ENCODE assay signal across 8 cellular contexts in the genomic region with DNA sequence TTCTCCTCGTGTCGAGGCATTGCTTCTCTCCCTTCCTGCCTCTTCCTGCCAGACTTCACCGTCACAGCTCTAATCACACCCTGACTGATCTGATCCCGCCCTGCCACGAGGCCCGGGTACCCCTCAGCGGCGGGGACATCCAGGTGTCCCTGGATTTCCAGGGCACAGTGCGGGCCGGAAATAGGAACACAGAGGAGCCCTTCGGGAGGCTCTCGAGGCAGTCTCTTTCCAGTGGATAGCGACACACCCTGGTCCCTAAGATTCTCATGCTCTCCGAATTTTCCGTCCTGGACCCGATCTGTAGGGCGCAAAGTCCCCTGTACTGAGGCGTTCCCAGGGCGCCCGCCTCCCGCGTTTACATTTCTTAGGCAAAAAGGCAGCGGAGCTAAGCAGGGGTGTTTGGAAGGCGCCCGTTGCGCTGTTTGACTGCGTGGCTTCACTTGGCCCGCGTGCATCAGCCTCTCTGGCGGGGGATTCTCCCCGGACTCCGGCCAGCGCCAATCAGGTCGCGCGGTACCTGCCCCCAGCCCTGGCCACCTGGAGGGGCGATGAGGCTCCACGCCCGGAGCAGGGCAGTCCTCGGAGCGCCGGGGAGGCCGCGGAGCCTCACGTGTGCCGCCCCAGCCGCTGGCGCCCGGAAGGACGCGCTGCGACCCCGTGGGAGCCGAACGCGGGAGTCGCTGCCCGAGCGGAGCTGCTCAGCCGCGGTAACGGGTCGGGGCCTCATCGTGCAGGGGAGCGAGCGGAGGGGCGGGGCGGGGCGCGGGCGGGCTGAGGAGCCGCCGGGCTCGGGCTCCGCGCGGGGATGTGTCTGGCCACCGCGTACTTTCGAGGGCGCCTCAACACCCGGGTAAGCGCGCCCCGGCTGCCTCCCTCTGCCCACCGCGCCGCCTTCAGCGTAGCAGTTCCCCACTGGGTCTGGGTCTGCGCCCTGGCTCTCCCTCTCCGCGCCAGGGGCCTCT. TPM values are rescaled to one million over a fixed set of nuclear protein-coding genes. Genes with fewer than 3 reads are reported as not detected.
DNase-seq lines count a peak whose midpoint lies in the region; ATAC-seq and TF ChIP-seq lines count a peak whose summit lies in the region.

Gene FAM163A (plus strand): TSS at position 575 of the 962 bp plus-strand sequence. CDS start 69,807 bp downstream, outside the sequence.

- H3K27ac Mint-ChIP-seq in activated CD4-positive, alpha-beta memory T cell treated with anti-CD3 and anti-CD28 coated beads for 36 hours, result no peak within 1 kb of the TSS
- no peak within 1 kb of the TSS for H3K27ac Mint-ChIP-seq in activated CD4-positive, alpha-beta memory T cell treated with anti-CD3 and anti-CD28 coated beads, Interleukin-2, amount 10 ng/mL, durations not matched to agents 7 days and 5 days
- H3K27ac Mint-ChIP-seq in activated T-helper 17 cell treated with anti-CD3 and anti-CD28 coated beads, Interleukin-2, amount 50 U/mL, for 72 hours, result no peak within 1 kb of the TSS

- TF ChIP-seq CTCF in thoracic aorta (IDR thresholded peaks at IDR 0.05), result no peak

- intact Hi-C loops in activated CD4-positive, alpha-beta memory T cell treated with anti-CD3 and anti-CD28 coated beads for 36 hours (cut with micrococcal nuclease), result no loop called here

- no peaks in the 10 kb centered on the region for H3K36me3 Mint-ChIP-seq in activated CD4-positive, alpha-beta memory T cell treated with anti-CD3 and anti-CD28 coated beads for 36 hours
- no peaks in the 10 kb centered on the region for H3K36me3 Mint-ChIP-seq in activated CD4-positive, alpha-beta memory T cell treated with anti-CD3 and anti-CD28 coated beads, Interleukin-2, amount 10 ng/mL, durations not matched to agents 7 days and 5 days (ENCODE audit: low read depth)
- H3K36me3 Mint-ChIP-seq in activated T-helper 17 cell treated with anti-CD3 and anti-CD28 coated beads, Interleukin-2, amount 50 U/mL, for 72 hours (ENCODE audit: low read depth), result no peaks in the 10 kb centered on the region

- H3K4me1 ChIP-seq in thoracic aorta (ENCODE audit: control insufficient read depth in 1 of 2, low read depth in 2 of 2), result peaks cover 5 to 20% of the 10 kb centered on the region in 2 donors

- peak within 1 kb of the TSS; percentile 17 for H3K4me3 Mint-ChIP-seq in activated CD4-positive, alpha-beta memory T cell treated with anti-CD3 and anti-CD28 coated beads for 36 hours
- no peak within 1 kb of the TSS for H3K4me3 Mint-ChIP-seq in activated CD4-positive, alpha-beta memory T cell treated with anti-CD3 and anti-CD28 coated beads, Interleukin-2, amount 10 ng/mL, durations not matched to agents 7 days and 5 days
- H3K4me3 Mint-ChIP-seq in activated T-helper 17 cell treated with anti-CD3 and anti-CD28 coated beads, Interleukin-2, amount 50 U/mL, for 72 hours, result peak within 1 kb of the TSS; percentile 55

- POLR2A ChIA-PET in activated CD4-positive, alpha-beta memory T cell treated with anti-CD3 and anti-CD28 coated beads for 36 hours (lab: Charles Lee), result no interaction called here
- POLR2A ChIA-PET in activated CD4-positive, alpha-beta memory T cell treated with anti-CD3 and anti-CD28 coated beads, Interleukin-2, amount 10 ng/mL, durations not matched to agents 7 days and 5 days (lab: Charles Lee), result no interaction called here

- H3K27me3 ChIP-seq in thoracic aorta (replicated peaks; ENCODE audit: insufficient read depth), result peaks cover 9% of the 10 kb centered on the region

- CTCF ChIA-PET in activated CD4-positive, alpha-beta memory T cell treated with anti-CD3 and anti-CD28 coated beads for 36 hours (lab: Charles Lee), result interaction anchor here (0.7 to 1.1 kb wide), 4 partner anchors 37 to 72 kb away, joined by 3 to 5 read pairs (median 4); no protein-coding TSS in a partner anchor
- CTCF ChIA-PET in activated CD4-positive, alpha-beta memory T cell treated with anti-CD3 and anti-CD28 coated beads, Interleukin-2, amount 10 ng/mL, durations not matched to agents 7 days and 5 days (lab: Charles Lee), result no interaction called here

- peak; percentile 17 for DNase-seq in activated CD4-positive, alpha-beta memory T cell treated with anti-CD3 and anti-CD28 coated beads for 36 hours
- no peak for DNase-seq in activated CD4-positive, alpha-beta memory T cell treated with anti-CD3 and anti-CD28 coated beads, Interleukin-2, amount 10 ng/mL, durations not matched to agents 7 days and 5 days
- DNase-seq in left kidney (ENCODE audit: low read depth, low spot score) (peak; percentile 66), thoracic aorta (ENCODE audit: low spot score) (no peak), GF-D8 (lab: John Stamatoyannopoulos, UW) (no peak), globus pallidus (ENCODE audit: low spot score) (no peak)

- H3K4me1 Mint-ChIP-seq in activated CD4-positive, alpha-beta memory T cell treated with anti-CD3 and anti-CD28 coated beads for 36 hours (ENCODE audit: low read depth), result peaks cover 9% of the 10 kb centered on the region
- peaks cover 7% of the 10 kb centered on the region for H3K4me1 Mint-ChIP-seq in activated CD4-positive, alpha-beta memory T cell treated with anti-CD3 and anti-CD28 coated beads, Interleukin-2, amount 10 ng/mL, durations not matched to agents 7 days and 5 days
- H3K4me1 Mint-ChIP-seq in activated T-helper 17 cell treated with anti-CD3 and anti-CD28 coated beads, Interleukin-2, amount 50 U/mL, for 72 hours, result no peaks in the 10 kb centered on the region

- H3K36me3 ChIP-seq in thoracic aorta, result no peaks in the 10 kb centered on the region

- H3K27me3 Mint-ChIP-seq in activated CD4-positive, alpha-beta memory T cell treated with anti-CD3 and anti-CD28 coated beads for 36 hours, result peaks cover 49% of the 10 kb centered on the region
- peaks cover 75% of the 10 kb centered on the region for H3K27me3 Mint-ChIP-seq in activated CD4-positive, alpha-beta memory T cell treated with anti-CD3 and anti-CD28 coated beads, Interleukin-2, amount 10 ng/mL, durations not matched to agents 7 days and 5 days
- peaks cover 64% of the 10 kb centered on the region for H3K27me3 Mint-ChIP-seq in activated T-helper 17 cell treated with anti-CD3 and anti-CD28 coated beads, Interleukin-2, amount 50 U/mL, for 72 hours

- no peaks in the 10 kb centered on the region for H3K9me3 ChIP-seq in thoracic aorta

- H3K9me3 Mint-ChIP-seq in activated CD4-positive, alpha-beta memory T cell treated with anti-CD3 and anti-CD28 coated beads for 36 hours, result no peaks in the 10 kb centered on the region
- no peaks in the 10 kb centered on the region for H3K9me3 Mint-ChIP-seq in activated CD4-positive, alpha-beta memory T cell treated with anti-CD3 and anti-CD28 coated beads, Interleukin-2, amount 10 ng/mL, durations not matched to agents 7 days and 5 days
- no peaks in the 10 kb centered on the region for H3K9me3 Mint-ChIP-seq in activated T-helper 17 cell treated with anti-CD3 and anti-CD28 coated beads, Interleukin-2, amount 50 U/mL, for 72 hours

- peak within 1 kb of the TSS; percentile 46 for H3K4me3 ChIP-seq in thoracic aorta

- peak; percentile 14 for ATAC-seq in activated T-helper 17 cell treated with anti-CD3 and anti-CD28 coated beads, Interleukin-2, amount 50 U/mL, for 72 hours (replicated peaks)
- ATAC-seq in thoracic aorta (ENCODE audit: insufficient number of reproducible peaks, low FRiP score, low read depth) (no peak), GM19395 (IDR thresholded peaks at IDR 0.05; ENCODE audit: unreplicated experiment) (no peak)

- no peak within 1 kb of the TSS for H3K27ac ChIP-seq in thoracic aorta

RNA-seq across cellular contexts. Expression of gene FAM163A, which starts in this region (rescaled TPM):
- not detected for total RNA-seq in activated CD4-positive, alpha-beta memory T cell treated with anti-CD3 and anti-CD28 coated beads for 36 hours
- not detected for total RNA-seq in activated CD4-positive, alpha-beta memory T cell treated with anti-CD3 and anti-CD28 coated beads, Interleukin-2, amount 10 ng/mL, durations not matched to agents 7 days and 5 days
- not detected for total RNA-seq in activated T-helper 17 cell treated with anti-CD3 and anti-CD28 coated beads, Interleukin-2, amount 50 U/mL, for 72 hours
- total RNA-seq in thoracic aorta, result not detected

Comparison
In these comparisons a context has a peak if more than half of its experiments do, and no peak if none do; other contexts are left out.
1. Peak in DNase-seq in activated CD4-positive, alpha-beta memory T cell treated with anti-CD3 and anti-CD28 coated beads for 36 hours; RNA of the gene not detected or under 1 TPM.
2. Peak in ATAC-seq in activated T-helper 17 cell treated with anti-CD3 and anti-CD28 coated beads, Interleukin-2, amount 50 U/mL, for 72 hours; RNA of the gene not detected or under 1 TPM.